In genomic region chr2:179226961-179227259, GRCh38 we compare ENCODE assay signal across 22 cellular contexts.
"Had no signal": no experiment of that assay in that cellular context is flagged by ENCODE, and none has a peak within 500 bp of the region (broad histone marks: within the 10 kb centered on the region; RNA-seq: fewer than 3 reads in every experiment).

No MANE protein-coding gene starts in this region.

- H3K9me3 ChIP-seq: colonic mucosa, gastroesophageal sphincter, tibial nerve had no signal

- H3K4me3 Mint-ChIP-seq: activated CD4-positive, alpha-beta T cell treated with anti-CD3 and anti-CD28 coated beads, Interleukin-2, amount 10 ng/mL, durations not matched to agents 7 days and 5 days; activated CD8-positive, alpha-beta T cell treated with anti-CD3 and anti-CD28 coated beads for 36 hours; activated naive CD4-positive, alpha-beta T cell treated with anti-CD3 and anti-CD28 coated beads, Interleukin-2, amount 50 U/mL, for 24 hours; activated T-cell treated with anti-CD3 and anti-CD28 coated beads, Interleukin-2, amount 50 U/mL, for 4 hours; activated T-helper 17 cell treated with anti-CD3 and anti-CD28 coated beads, Interleukin-2, amount 50 U/mL, for 72 hours; natural killer cell; neural progenitor cell; WTC11 had no signal

- H3K4me1 ChIP-seq: colonic mucosa had no signal

- H3K27ac Mint-ChIP-seq: activated CD4-positive, alpha-beta T cell treated with anti-CD3 and anti-CD28 coated beads, Interleukin-2, amount 10 ng/mL, durations not matched to agents 7 days and 5 days; activated CD8-positive, alpha-beta T cell treated with anti-CD3 and anti-CD28 coated beads for 36 hours; activated naive CD4-positive, alpha-beta T cell treated with anti-CD3 and anti-CD28 coated beads, Interleukin-2, amount 50 U/mL, for 24 hours; activated T-helper 17 cell treated with anti-CD3 and anti-CD28 coated beads, Interleukin-2, amount 50 U/mL, for 72 hours; natural killer cell; WTC11 had no signal

- H3K4me2 ChIP-seq: neural progenitor cell had no signal

- H3K27me3 Mint-ChIP-seq: activated CD4-positive, alpha-beta T cell treated with anti-CD3 and anti-CD28 coated beads, Interleukin-2, amount 10 ng/mL, durations not matched to agents 7 days and 5 days; activated CD8-positive, alpha-beta T cell treated with anti-CD3 and anti-CD28 coated beads for 36 hours; activated naive CD4-positive, alpha-beta T cell treated with anti-CD3 and anti-CD28 coated beads, Interleukin-2, amount 50 U/mL, for 24 hours; activated T-helper 17 cell treated with anti-CD3 and anti-CD28 coated beads, Interleukin-2, amount 50 U/mL, for 72 hours had no signal

- DNase-seq: activated CD4-positive, alpha-beta T cell treated with anti-CD3 and anti-CD28 coated beads for 1 hour; activated CD4-positive, alpha-beta T cell treated with anti-CD3 and anti-CD28 coated beads, Interleukin-2, amount 10 ng/mL, durations not matched to agents 7 days and 5 days; activated CD8-positive, alpha-beta T cell treated with anti-CD3 and anti-CD28 coated beads for 36 hours; activated T-cell treated with anti-CD3 and anti-CD28 coated beads, Interleukin-2, amount 50 U/mL, for 4 hours; cerebellar nuclear complex; colonic mucosa; effector memory CD4-positive, alpha-beta T cell; erythroblast; mesendoderm; natural killer cell; occipital lobe; right cardiac atrium; stimulated activated CD4-positive, alpha-beta T cell treated with anti-CD3 and anti-CD28 coated beads, Interleukin-15, amount 100 ng/mL, for 24 hours; stimulated activated CD4-positive, alpha-beta T cell treated with anti-CD3 and anti-CD28 coated beads, Interleukin-2, amount 100 ng/mL, for 24 hours; stimulated activated naive CD4-positive, alpha-beta T cell had no signal

- H3K27ac ChIP-seq: colonic mucosa, gastroesophageal sphincter, neural progenitor cell, tibial nerve had no signal

- H3K4me3 ChIP-seq: colonic mucosa, gastroesophageal sphincter, lung, neural progenitor cell, tibial nerve had no signal

- ATAC-seq: activated CD8-positive, alpha-beta T cell treated with anti-CD3 and anti-CD28 coated beads for 36 hours; activated T-cell treated with anti-CD3 and anti-CD28 coated beads, Interleukin-2, amount 50 U/mL, for 4 hours; activated T-helper 17 cell treated with anti-CD3 and anti-CD28 coated beads, Interleukin-2, amount 50 U/mL, for 72 hours; gastroesophageal sphincter; natural killer cell; right cardiac atrium; WTC11 had no signal

- H3K36me3 ChIP-seq: colonic mucosa, gastroesophageal sphincter, neural progenitor cell, tibial nerve had no signal

- H3K36me3 Mint-ChIP-seq: natural killer cell, WTC11 had no signal

- H3K27me3 ChIP-seq: colonic mucosa, gastroesophageal sphincter, neural progenitor cell, tibial nerve had no signal

- H3K4me1 Mint-ChIP-seq: activated naive CD4-positive, alpha-beta T cell treated with anti-CD3 and anti-CD28 coated beads, Interleukin-2, amount 50 U/mL, for 24 hours; activated T-helper 17 cell treated with anti-CD3 and anti-CD28 coated beads, Interleukin-2, amount 50 U/mL, for 72 hours; natural killer cell had no signal

- H3K9me3 Mint-ChIP-seq: activated CD4-positive, alpha-beta T cell treated with anti-CD3 and anti-CD28 coated beads, Interleukin-2, amount 10 ng/mL, durations not matched to agents 7 days and 5 days; activated CD8-positive, alpha-beta T cell treated with anti-CD3 and anti-CD28 coated beads for 36 hours; activated naive CD4-positive, alpha-beta T cell treated with anti-CD3 and anti-CD28 coated beads, Interleukin-2, amount 50 U/mL, for 24 hours; activated T-cell treated with anti-CD3 and anti-CD28 coated beads, Interleukin-2, amount 50 U/mL, for 4 hours; activated T-helper 17 cell treated with anti-CD3 and anti-CD28 coated beads, Interleukin-2, amount 50 U/mL, for 72 hours; natural killer cell; WTC11 had no signal
